8 cellular contexts compared by ENCODE assay signal in genomic region chr19:679418-680286, GRCh38. TPM values are rescaled to one million over a fixed set of nuclear protein-coding genes. Genes with fewer than 3 reads are reported as not detected.
DNase-seq lines count a peak whose midpoint lies in the region; ATAC-seq lines count a peak whose summit lies in the region.

No MANE protein-coding gene starts in this region.

- peak overlapping the region; percentile 94 for H2BK15ac ChIP-seq in mesenchymal stem cell (ENCODE audit: low read depth, poor library complexity, severe bottlenecking)

- H3K14ac ChIP-seq in mesenchymal stem cell (ENCODE audit: low read length in 2 of 2), result peak overlapping the region; percentile 44 to 97

- DNase-seq in UCSD-AML1 (lab: John Stamatoyannopoulos, UW; ENCODE audit: unreplicated experiment) (peak; percentile 42), mesenchymal stem cell (peak; percentile 90), stromal cell of bone marrow (ENCODE audit: low read depth) (peak; percentile 64), cerebellar nuclear complex (lab: John Stamatoyannopoulos, UW) (no peak)
- DNase-seq in effector memory CD8-positive, alpha-beta T cell, result no peak

- no peaks in the 10 kb centered on the region for H3K36me3 ChIP-seq in BLaER1 treated with 17β-estradiol and CSF1 and Interleukin-3, amounts not matched to agents 10 nM and 100 nM
- H3K36me3 ChIP-seq in mesenchymal stem cell (ENCODE audit: control insufficient read depth in 1 of 2, insufficient read depth in 2 of 2, low read depth in 1 of 2, low read length in 2 of 2), result peaks cover 0 to 22% of the 10 kb centered on the region in 2 experiments

- peaks cover 9 to 12% of the 10 kb centered on the region in 2 donors for H3K27me3 Mint-ChIP-seq in effector memory CD8-positive, alpha-beta T cell

- peak overlapping the region; percentile 43 to 73 for H2BK12ac ChIP-seq in mesenchymal stem cell (ENCODE audit: low read length in 2 of 2)

- 7% methylated on average over 51 of the region's 69 CpGs for WGBS in mesenchymal stem cell

- peak overlapping the region; percentile 98 for H4K91ac ChIP-seq in mesenchymal stem cell (ENCODE audit: low read length)

- no peak overlapping the region for H3K27ac Mint-ChIP-seq in effector memory CD8-positive, alpha-beta T cell

- H3K23ac ChIP-seq in mesenchymal stem cell (ENCODE audit: low read length in 2 of 2), result peak overlapping the region in 1 of 2 experiments; percentile 90

- H3K9me3 Mint-ChIP-seq in effector memory CD8-positive, alpha-beta T cell, result no peaks in the 10 kb centered on the region

- peak overlapping the region; percentile 20 for H2AK5ac ChIP-seq in mesenchymal stem cell (ENCODE audit: low read length, severe bottlenecking)

- peak overlapping the region; percentile 80 to 98 (median 92) for H3K9ac ChIP-seq in BLaER1 treated with 17β-estradiol and CSF1 and Interleukin-3, amounts not matched to agents 10 nM and 100 nM
- peak overlapping the region; percentile 90 for H3K9ac ChIP-seq in mesenchymal stem cell (ENCODE audit: low read length)

- peaks cover 4% of the 10 kb centered on the region for H3K36me3 Mint-ChIP-seq in effector memory CD8-positive, alpha-beta T cell (ENCODE audit: insufficient read depth)

- H3K18ac ChIP-seq in mesenchymal stem cell (ENCODE audit: low read depth in 1 of 2, low read length in 2 of 2), result peak overlapping the region; percentile 98 to 99

- H3K27ac ChIP-seq in BLaER1 treated with 17β-estradiol and CSF1 and Interleukin-3, amounts not matched to agents 10 nM and 100 nM, result peak overlapping the region; percentile 74 to 92 (median 91)
- peak overlapping the region; percentile 42 for H3K27ac ChIP-seq in mesenchymal stem cell (ENCODE audit: low read length, poor library complexity, severe bottlenecking)

- H3K4me2 ChIP-seq in BLaER1 treated with 17β-estradiol and CSF1 and Interleukin-3, amounts not matched to agents 10 nM and 100 nM, result peak overlapping the region; percentile 77 to 97 (median 95)
- peak overlapping the region; percentile 81 for H3K4me2 ChIP-seq in mesenchymal stem cell (ENCODE audit: low read length, poor library complexity, severe bottlenecking)

- H3K9me3 ChIP-seq in BLaER1 treated with 17β-estradiol and CSF1 and Interleukin-3, amounts not matched to agents 10 nM and 100 nM (replicated peaks in 1 of 11), result no peaks in the 10 kb centered on the region
- H3K9me3 ChIP-seq in mesenchymal stem cell (ENCODE audit: control insufficient read depth, low read length), result no peaks in the 10 kb centered on the region

- peak overlapping the region; percentile 76 for H2BK5ac ChIP-seq in mesenchymal stem cell (ENCODE audit: low read depth, low read length, poor library complexity, severe bottlenecking)

- H4K8ac ChIP-seq in mesenchymal stem cell (ENCODE audit: low read length), result peak overlapping the region; percentile 89

- peak overlapping the region; percentile 94 for H2BK120ac ChIP-seq in mesenchymal stem cell (ENCODE audit: low read depth, low read length)

- peaks cover 45 to 49% (median 48%) of the 10 kb centered on the region in 11 experiments for H3K27me3 ChIP-seq in BLaER1 treated with 17β-estradiol and CSF1 and Interleukin-3, amounts not matched to agents 10 nM and 100 nM
- peaks cover 0 to 3% of the 10 kb centered on the region in 2 experiments for H3K27me3 ChIP-seq in mesenchymal stem cell (ENCODE audit: control insufficient read depth in 1 of 2, insufficient read depth in 1 of 2, low read length in 2 of 2)

- H3K79me1 ChIP-seq in mesenchymal stem cell (replicated peaks; ENCODE audit: low read length, poor library complexity, severe bottlenecking), result peaks cover 5% of the 10 kb centered on the region

- peaks cover 5 to 8% of the 10 kb centered on the region in 2 donors for H3K4me1 Mint-ChIP-seq in effector memory CD8-positive, alpha-beta T cell (ENCODE audit: low read depth in 2 of 2)

- ATAC-seq in GM19324 (IDR thresholded peaks at IDR 0.05; ENCODE audit: low FRiP score, unreplicated experiment), result peak; percentile 22
- peak; percentile 16 for ATAC-seq in HG03442 (IDR thresholded peaks at IDR 0.05; ENCODE audit: unreplicated experiment)
- no peak for ATAC-seq in effector memory CD8-positive, alpha-beta T cell (replicated peaks)

- peak overlapping the region; percentile 95 to 100 for H3K4ac ChIP-seq in mesenchymal stem cell (ENCODE audit: low read depth in 1 of 2, low read length in 2 of 2)

- peak overlapping the region; percentile 58 to 78 for H3K4me3 Mint-ChIP-seq in effector memory CD8-positive, alpha-beta T cell

- H4K20me1 ChIP-seq in BLaER1 treated with 17β-estradiol and CSF1 and Interleukin-3, amounts not matched to agents 10 nM and 100 nM, result peaks cover 11 to 39% (median 21%) of the 10 kb centered on the region in 11 experiments; a peak in 19 of 22 replicates

- H3K4me1 ChIP-seq in BLaER1 treated with 17β-estradiol and CSF1 and Interleukin-3, amounts not matched to agents 10 nM and 100 nM, result peaks cover 13 to 40% (median 29%) of the 10 kb centered on the region in 10 experiments
- peaks cover 46% of the 10 kb centered on the region for H3K4me1 ChIP-seq in mesenchymal stem cell (ENCODE audit: control insufficient read depth, insufficient read depth, low read depth, low read length)

- peak overlapping the region; percentile 77 to 91 (median 86) for H3K4me3 ChIP-seq in BLaER1 treated with 17β-estradiol and CSF1 and Interleukin-3, amounts not matched to agents 10 nM and 100 nM
- H3K4me3 ChIP-seq in mesenchymal stem cell (ENCODE audit: insufficient read depth in 1 of 2, low read depth in 1 of 2, low read length in 2 of 2), result peak overlapping the region; percentile 75 to 85

- H2AFZ ChIP-seq in mesenchymal stem cell (ENCODE audit: low read depth, low read length), result peak overlapping the region; percentile 16

RNA-seq across cellular contexts. Expression of gene FSTL3, which starts 3.5 kb away (rescaled TPM):
- 33.8 TPM for polyA plus RNA-seq in mesenchymal stem cell (2013, experiment 1 of 2)
- 36.5 TPM for polyA plus RNA-seq in mesenchymal stem cell (2013, experiment 2 of 2)

RNA-seq across cellular contexts. Expression of gene PRSS57, which starts 15.6 kb away (rescaled TPM):
- polyA plus RNA-seq in mesenchymal stem cell (2013, experiment 1 of 2), result not detected
- polyA plus RNA-seq in mesenchymal stem cell (2013, experiment 2 of 2), result 0.04 TPM

RNA-seq across cellular contexts. Expression of gene RNF126, which starts 16.6 kb away (rescaled TPM):
- 41.9 TPM for polyA plus RNA-seq in mesenchymal stem cell (2013, experiment 1 of 2)
- polyA plus RNA-seq in mesenchymal stem cell (2013, experiment 2 of 2), result 43.6 TPM

RNA-seq across cellular contexts. Expression of gene PALM, which starts 29.1 kb away (rescaled TPM):
- 14.3 TPM for polyA plus RNA-seq in mesenchymal stem cell (2013, experiment 1 of 2)
- polyA plus RNA-seq in mesenchymal stem cell (2013, experiment 2 of 2), result 15.1 TPM

RNA-seq across cellular contexts. Expression of gene FGF22, which starts 40.0 kb away (rescaled TPM):
- polyA plus RNA-seq in mesenchymal stem cell (2013, experiment 1 of 2), result 0.04 TPM
- polyA plus RNA-seq in mesenchymal stem cell (2013, experiment 2 of 2), result 0.07 TPM

Comparison
In these comparisons a context has a peak if more than half of its experiments do, and no peak if none do; other contexts are left out.
1. DNase-seq: peak in UCSD-AML1 (single experiment), mesenchymal stem cell (single experiment) and stromal cell of bone marrow (single experiment); none in effector memory CD8-positive, alpha-beta T cell (0 of 3) and cerebellar nuclear complex (0 of 2).